ENCODE assay signal across 18 cellular contexts in genomic region chr20:57465943-57466342, GRCh38. TPM values are rescaled to one million over a fixed set of nuclear protein-coding genes. Genes with fewer than 3 reads are reported as not detected.
DNase-seq lines count a peak whose midpoint lies in the region; ATAC-seq and TF ChIP-seq lines count a peak whose summit lies in the region.
"Had no signal": no experiment of that assay in that cellular context is flagged by ENCODE, and none has a peak within 500 bp of the region (broad histone marks: within the 10 kb centered on the region; RNA-seq: fewer than 3 reads in every experiment).

No MANE protein-coding gene starts in this region.

- H3K79me1 ChIP-seq in mesenchymal stem cell (replicated peaks; ENCODE audit: low read length, poor library complexity, severe bottlenecking), result no peaks in the 10 kb centered on the region

- DNase-seq in GM20000 (ENCODE audit: low spot score) (no peak), RWPE2 (ENCODE audit: low spot score) (no peak), mesenchymal stem cell (no peak), dedifferentiated amniotic fluid mesenchymal stem cell (ENCODE audit: extremely low spot score) (no peak), DMS153 treated with DMSO at 0.1 percent for 48 hours (lab: John Stamatoyannopoulos, UW; ENCODE audit: unreplicated experiment) (no peak), CD14-positive monocyte (ENCODE audit: low spot score) (no peak), DMS79 treated with DMSO at 0.1 percent for 48 hours (lab: John Stamatoyannopoulos, UW) (no peak)
- DNase-seq: activated CD4-positive, alpha-beta T cell treated with anti-CD3 and anti-CD28 coated beads for 36 hours; activated T-cell treated with anti-CD3 and anti-CD28 coated beads, Interleukin-2, amount 50 U/mL, for 1 hour; effector CD8-positive, alpha-beta T cell; left ventricle myocardium superior; NCI-H1436 treated with DMSO at 0.1 percent for 48 hours; NCI-H226; NK-92 treated with Interleukin-12 subunit alpha and Interleukin-12 subunit beta, amount 100 ng/mL, for 24 hours; SHP77 treated with DMSO at 0.1 percent for 48 hours had no signal

- WGBS in mesenchymal stem cell, result 78% methylated on average over 3 of the region's 4 CpGs

- H3K4me3 ChIP-seq in BLaER1 treated with 17β-estradiol and CSF1 and Interleukin-3, amounts not matched to agents 10 nM and 100 nM, result no peak overlapping the region
- no peak overlapping the region for H3K4me3 ChIP-seq in RWPE2 (ENCODE audit: severe bottlenecking)
- no peak overlapping the region for H3K4me3 ChIP-seq in mesenchymal stem cell (ENCODE audit: insufficient read depth in 1 of 2, low read depth in 1 of 2, low read length in 2 of 2)

- TF ChIP-seq CTCF in GM20000 (IDR thresholded peaks at IDR 0.05; ENCODE audit: extremely low read depth, missing control alignments) (peak; percentile 17), RWPE2 (IDR thresholded peaks at IDR 0.05; ENCODE audit: poor library complexity, severe bottlenecking) (peak; percentile 28), CD14-positive monocyte (IDR thresholded peaks at IDR 0.05) (no peak)

- no peak overlapping the region for H3K18ac ChIP-seq in mesenchymal stem cell (ENCODE audit: low read depth in 1 of 2, low read length in 2 of 2)

- H3K9me3 Mint-ChIP-seq in CD14-positive monocyte, result peaks cover 0 to 3% (median 0%) of the 10 kb centered on the region in 7 donors

- H3K27ac ChIP-seq in BLaER1 treated with 17β-estradiol and CSF1 and Interleukin-3, amounts not matched to agents 10 nM and 100 nM, result peak overlapping the region in 9 of 11 experiments; percentile 90 to 99 (median 98); a peak in 17 of 22 replicates
- no peak overlapping the region for H3K27ac ChIP-seq in RWPE2 (ENCODE audit: poor library complexity, severe bottlenecking)
- no peak overlapping the region for H3K27ac ChIP-seq in mesenchymal stem cell (ENCODE audit: low read length, poor library complexity, severe bottlenecking)

- no peak overlapping the region for H2BK5ac ChIP-seq in mesenchymal stem cell (ENCODE audit: low read depth, low read length, poor library complexity, severe bottlenecking)

- H3K4me3 Mint-ChIP-seq in CD14-positive monocyte, result no peak overlapping the region
- H3K4me3 Mint-ChIP-seq: activated CD4-positive, alpha-beta T cell treated with anti-CD3 and anti-CD28 coated beads for 36 hours; activated naive CD8-positive, alpha-beta T cell had no signal

- H3K4me1 Mint-ChIP-seq in CD14-positive monocyte, result peaks cover 46% of the 10 kb centered on the region

- no peak overlapping the region for H2AFZ ChIP-seq in mesenchymal stem cell (ENCODE audit: low read depth, low read length)

- peaks cover 90 to 100% (median 100%) of the 10 kb centered on the region in 10 experiments for H3K4me1 ChIP-seq in BLaER1 treated with 17β-estradiol and CSF1 and Interleukin-3, amounts not matched to agents 10 nM and 100 nM
- H3K4me1 ChIP-seq in RWPE2 (ENCODE audit: insufficient read depth, poor library complexity, severe bottlenecking) (no peaks in the 10 kb centered on the region), mesenchymal stem cell (ENCODE audit: control insufficient read depth, insufficient read depth, low read depth, low read length) (peaks cover 22% of the 10 kb centered on the region)

- H3K4ac ChIP-seq in mesenchymal stem cell (ENCODE audit: low read depth in 1 of 2, low read length in 2 of 2), result no peak overlapping the region

- peak overlapping the region in 1 of 7 donors; percentile 10 for H3K27ac Mint-ChIP-seq in CD14-positive monocyte
- H3K27ac Mint-ChIP-seq: activated CD4-positive, alpha-beta T cell treated with anti-CD3 and anti-CD28 coated beads for 36 hours; activated naive CD8-positive, alpha-beta T cell; progenitor cell of endocrine pancreas had no signal

- no peak overlapping the region for H4K91ac ChIP-seq in mesenchymal stem cell (ENCODE audit: low read length)

- H3K36me3 ChIP-seq in BLaER1 treated with 17β-estradiol and CSF1 and Interleukin-3, amounts not matched to agents 10 nM and 100 nM, result no peaks in the 10 kb centered on the region
- H3K36me3 ChIP-seq in RWPE2 (ENCODE audit: low read depth), result no peaks in the 10 kb centered on the region
- no peaks in the 10 kb centered on the region for H3K36me3 ChIP-seq in mesenchymal stem cell (ENCODE audit: control insufficient read depth in 1 of 2, insufficient read depth in 2 of 2, low read depth in 1 of 2, low read length in 2 of 2)

- peak overlapping the region in 10 of 11 experiments; percentile 66 to 99 (median 96); a peak in 17 of 22 replicates for H3K4me2 ChIP-seq in BLaER1 treated with 17β-estradiol and CSF1 and Interleukin-3, amounts not matched to agents 10 nM and 100 nM
- no peak overlapping the region for H3K4me2 ChIP-seq in mesenchymal stem cell (ENCODE audit: low read length, poor library complexity, severe bottlenecking)

- H3K9ac ChIP-seq in BLaER1 treated with 17β-estradiol and CSF1 and Interleukin-3, amounts not matched to agents 10 nM and 100 nM, result peak overlapping the region in 7 of 11 experiments; percentile 81 to 88 (median 83); a peak in 8 of 22 replicates
- H3K9ac ChIP-seq in mesenchymal stem cell (ENCODE audit: low read length), result no peak overlapping the region

- no peaks in the 10 kb centered on the region for H3K27me3 ChIP-seq in BLaER1 treated with 17β-estradiol and CSF1 and Interleukin-3, amounts not matched to agents 10 nM and 100 nM
- H3K27me3 ChIP-seq in RWPE2 (ENCODE audit: insufficient read depth, poor library complexity, severe bottlenecking), result peaks cover 30% of the 10 kb centered on the region
- H3K27me3 ChIP-seq in mesenchymal stem cell (ENCODE audit: control insufficient read depth in 1 of 2, insufficient read depth in 1 of 2, low read length in 2 of 2), result peaks cover 23 to 81% of the 10 kb centered on the region in 2 experiments

- no peak overlapping the region for H3K14ac ChIP-seq in mesenchymal stem cell (ENCODE audit: low read length in 2 of 2)

- H3K23ac ChIP-seq in mesenchymal stem cell (ENCODE audit: low read length in 2 of 2), result no peak overlapping the region

- H3K9me3 ChIP-seq in BLaER1 treated with 17β-estradiol and CSF1 and Interleukin-3, amounts not matched to agents 10 nM and 100 nM (replicated peaks in 1 of 11), result no peaks in the 10 kb centered on the region
- H3K9me3 ChIP-seq in RWPE2 (ENCODE audit: severe bottlenecking), result no peaks in the 10 kb centered on the region
- no peaks in the 10 kb centered on the region for H3K9me3 ChIP-seq in mesenchymal stem cell (ENCODE audit: control insufficient read depth, low read length)

- intact Hi-C loops in CD14-positive monocyte (cut with micrococcal nuclease), result no loop called here

- H2AK5ac ChIP-seq in mesenchymal stem cell (ENCODE audit: low read length, severe bottlenecking), result no peak overlapping the region

- H2BK15ac ChIP-seq in mesenchymal stem cell (ENCODE audit: low read depth, poor library complexity, severe bottlenecking), result peak overlapping the region; percentile 63

- H3K36me3 Mint-ChIP-seq in CD14-positive monocyte, result peaks cover 0 to 2% of the 10 kb centered on the region in 2 donors
- H3K36me3 Mint-ChIP-seq: activated naive CD8-positive, alpha-beta T cell had no signal

- no peak overlapping the region for H2BK12ac ChIP-seq in mesenchymal stem cell (ENCODE audit: low read length in 2 of 2)

- no peak overlapping the region for H2BK120ac ChIP-seq in mesenchymal stem cell (ENCODE audit: low read depth, low read length)

- no peaks in the 10 kb centered on the region for H4K20me1 ChIP-seq in BLaER1 treated with 17β-estradiol and CSF1 and Interleukin-3, amounts not matched to agents 10 nM and 100 nM

- H4K8ac ChIP-seq in mesenchymal stem cell (ENCODE audit: low read length), result no peak overlapping the region

- ATAC-seq in RWPE2 (ENCODE audit: low read depth), result no peak
- ATAC-seq: activated CD4-positive, alpha-beta T cell treated with anti-CD3 and anti-CD28 coated beads for 36 hours; left ventricle myocardium superior had no signal

- H3K27me3 Mint-ChIP-seq in CD14-positive monocyte (ENCODE audit: low read depth in 3 of 3), result peaks cover 0 to 8% (median 4%) of the 10 kb centered on the region in 3 donors
- H3K27me3 Mint-ChIP-seq: activated CD4-positive, alpha-beta T cell treated with anti-CD3 and anti-CD28 coated beads for 36 hours; activated naive CD8-positive, alpha-beta T cell had no signal

RNA-seq across cellular contexts. Expression of gene CTCFL, which starts 59.0 kb away (rescaled TPM):
- polyA plus RNA-seq in mesenchymal stem cell (2013, experiment 1 of 2), result not detected
- 0.01 TPM for polyA plus RNA-seq in mesenchymal stem cell (2013, experiment 2 of 2)
- not detected for polyA plus RNA-seq in CD14-positive monocyte

Comparison
In these comparisons a context has a peak if more than half of its experiments do, and no peak if none do; other contexts are left out.
1. H3K27ac ChIP-seq: peak in BLaER1 treated with 17β-estradiol and CSF1 and Interleukin-3, amounts not matched to agents 10 nM and 100 nM (9 of 11); none in RWPE2 (single experiment) and mesenchymal stem cell (single experiment).